In the genomic region with DNA sequence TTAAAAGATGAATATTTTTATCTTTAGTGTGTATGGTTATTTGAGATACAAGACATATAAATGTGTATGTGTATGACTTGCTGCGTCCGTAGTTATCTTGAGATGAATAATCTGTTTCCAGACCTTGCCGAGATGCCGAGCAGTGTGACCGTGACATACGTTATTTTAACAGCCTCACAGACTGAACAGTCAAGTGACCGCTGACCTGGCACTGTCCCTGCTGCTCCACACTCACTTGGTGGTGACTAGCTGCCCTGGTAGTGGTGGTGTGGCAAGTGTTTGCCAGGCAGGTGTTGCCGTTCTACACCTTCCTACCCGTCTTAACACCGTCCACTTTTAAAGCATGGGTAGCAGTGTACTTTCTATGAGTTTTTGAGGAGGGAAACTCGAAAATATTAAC, we compare ENCODE assay signal across 5 cellular contexts.
"Had no signal": no experiment of that assay in that cellular context is flagged by ENCODE, and none has a peak within 500 bp of the region (broad histone marks: within the 10 kb centered on the region; RNA-seq: fewer than 3 reads in every experiment).

No MANE protein-coding gene starts in this region.

- H3K4me2 ChIP-seq: GM23338 had no signal

- H3K4me3 ChIP-seq: GM23338, K562 had no signal

- H3K9me3 Mint-ChIP-seq: GM23338, H9 had no signal

- DNase-seq: H9, HCEC 1CT, IMR-90 had no signal

- H3K4me3 Mint-ChIP-seq: GM23338, H9 had no signal

- H2AFZ ChIP-seq: GM23338 had no signal

- ATAC-seq: GM23338, K562 had no signal

- H3K27ac Mint-ChIP-seq: GM23338, H9 had no signal
